In the genomic region with DNA sequence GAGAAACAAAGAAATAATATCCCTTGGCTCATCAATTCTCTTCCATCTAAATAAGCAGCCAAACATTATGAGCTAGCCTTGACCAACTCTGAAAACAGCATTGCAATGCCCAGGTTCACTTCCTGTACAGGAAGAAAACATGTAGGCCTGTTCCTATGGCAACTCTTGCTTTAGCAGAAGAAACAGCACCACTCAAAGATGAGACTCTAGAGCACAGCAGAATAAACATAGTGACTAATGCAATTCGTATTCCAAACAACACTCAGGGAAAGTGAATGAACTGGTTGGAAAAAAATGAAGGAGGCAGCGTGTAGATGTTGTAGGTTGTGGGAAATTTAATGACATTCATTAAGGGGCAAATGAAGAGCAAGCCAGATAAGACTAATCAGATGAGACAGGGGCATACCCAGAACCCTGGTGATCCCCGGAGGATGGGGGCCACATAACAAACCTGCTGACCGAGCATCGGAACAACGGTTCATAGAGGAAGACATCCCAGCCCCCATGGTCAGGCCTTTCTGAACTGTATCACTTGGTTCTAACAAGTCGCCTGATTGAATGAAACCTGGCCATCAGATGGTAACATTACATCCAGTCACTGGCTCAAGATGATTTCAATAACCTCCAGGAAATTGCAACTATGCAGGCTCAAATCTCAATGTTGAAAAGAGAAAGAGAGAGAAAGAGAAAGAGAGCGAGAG, we compare ENCODE assay signal across 9 cellular contexts. TPM values are rescaled to one million over a fixed set of nuclear protein-coding genes. Genes with fewer than 3 reads are reported as not detected.
A peak's percentile ranks its signal among the peaks of the same experiment; 100 is the strongest.
DNase-seq lines count a peak whose midpoint lies in the region; ATAC-seq, FAIRE-seq and TF ChIP-seq lines count a peak whose summit lies in the region.
"Had no signal": no experiment of that assay in that cellular context is flagged by ENCODE, and none has a peak within 500 bp of the region (broad histone marks: within the 10 kb centered on the region; RNA-seq: fewer than 3 reads in every experiment).

No MANE protein-coding gene starts in this region.

- peaks cover 90% of the 10 kb centered on the region for H3K4me1 ChIP-seq in CD8-positive, alpha-beta T cell (ENCODE audit: insufficient read depth, low read length)

- TF ChIP-seq CTCF in CD8-positive, alpha-beta T cell (IDR thresholded peaks at IDR 0.05) = no peak
- TF ChIP-seq CTCF in natural killer cell (IDR thresholded peaks at IDR 0.05) = no peak

- H3K27me3 ChIP-seq in CD8-positive, alpha-beta T cell (ENCODE audit: insufficient read depth, low read length) = no peaks in the 10 kb centered on the region

- no peaks in the 10 kb centered on the region for H3K9me3 Mint-ChIP-seq in CD8-positive, alpha-beta T cell
- H3K9me3 Mint-ChIP-seq in natural killer cell = no peaks in the 10 kb centered on the region

- H3K27ac Mint-ChIP-seq in CD8-positive, alpha-beta T cell = peak overlapping the region; percentile 94
- H3K27ac Mint-ChIP-seq in natural killer cell = peak overlapping the region; percentile 94 to 95

- H3K27ac ChIP-seq in CD8-positive, alpha-beta T cell (ENCODE audit: low read depth, low read length) = peak overlapping the region; percentile 69

- peak; percentile 53 for ATAC-seq in CD8-positive, alpha-beta T cell
- ATAC-seq in GM19035 (IDR thresholded peaks at IDR 0.05; ENCODE audit: unreplicated experiment) = peak; percentile 59
- peak; percentile 53 for ATAC-seq in HG03196 (IDR thresholded peaks at IDR 0.05; ENCODE audit: unreplicated experiment)
- ATAC-seq in natural killer cell = peak; percentile 67 to 86 (median 78)

- peak in 3 of 7 experiments; percentile 42 to 58 (median 53) for DNase-seq in CD8-positive, alpha-beta T cell
- peak; percentile 91 for DNase-seq in SIG-M5 treated with dmso at 0.1 percent for 504 hours (lab: John Stamatoyannopoulos, UW; ENCODE audit: unreplicated experiment)
- DNase-seq in natural killer cell = no peak
- DNase-seq in cerebellar cortex (ENCODE audit: low spot score) = no peak
- DNase-seq in stimulated activated CD4-positive, alpha-beta T cell treated with anti-CD3 and anti-CD28 coated beads, Interleukin-4, amount 100 ng/mL, for 1 hour = no peak

- no peaks in the 10 kb centered on the region for H3K9me3 ChIP-seq in CD8-positive, alpha-beta T cell (ENCODE audit: low read length)

- H3K36me3 ChIP-seq in CD8-positive, alpha-beta T cell (ENCODE audit: insufficient read depth, low read length) = peaks cover 29% of the 10 kb centered on the region

- intact Hi-C loops in CD8-positive, alpha-beta T cell (cut with DNase I, micrococcal nuclease) = loop anchor here (1.0 to 10.0 kb wide), 6 partner anchors 9 to 932 kb away; partner anchors contain the start of genes ARHGDIB (in 1 of the 2) and STRAP (in 1 of the 2)
- intact Hi-C loops in natural killer cell (cut with micrococcal nuclease) = loop anchor here (1.0 to 2.0 kb wide), 2 partner anchors 9 to 182 kb away; partner anchors contain the start of gene ARHGDIB

- FAIRE-seq in endometrium (lab: Jason Lieb, UNC) = peak; percentile 53

- peak overlapping the region; percentile 38 for H3K4me3 ChIP-seq in CD8-positive, alpha-beta T cell (ENCODE audit: low read depth, low read length)

- peak overlapping the region; percentile 80 for H3K4me3 Mint-ChIP-seq in CD8-positive, alpha-beta T cell
- H3K4me3 Mint-ChIP-seq in natural killer cell = peak overlapping the region; percentile 82

- H3K36me3 Mint-ChIP-seq in CD8-positive, alpha-beta T cell = peaks cover 79% of the 10 kb centered on the region
- H3K36me3 Mint-ChIP-seq in natural killer cell = peaks cover 25% of the 10 kb centered on the region

- POLR2A ChIA-PET in CD8-positive, alpha-beta T cell (lab: Charles Lee) = interaction anchor here (0.7 to 2.9 kb wide), 3 partner anchors 9 to 21 kb away, joined by 3 to 10 read pairs (median 9); partner anchors contain the start of genes ARHGDIB and ERP27

- peaks cover 93% of the 10 kb centered on the region for H3K4me1 Mint-ChIP-seq in CD8-positive, alpha-beta T cell (ENCODE audit: low read depth)
- H3K4me1 Mint-ChIP-seq in natural killer cell = peaks cover 82 to 93% of the 10 kb centered on the region in 2 donors

- H3K27me3 Mint-ChIP-seq in CD8-positive, alpha-beta T cell (ENCODE audit: low read depth) = no peaks in the 10 kb centered on the region
- H3K27me3 Mint-ChIP-seq in natural killer cell (ENCODE audit: low read depth in 2 of 2) = no peaks in the 10 kb centered on the region

- CTCF ChIA-PET in CD8-positive, alpha-beta T cell (lab: Charles Lee) = interaction anchor here (1.7 kb wide), 1 partner anchor 43 kb away, joined by 5 read pairs; no protein-coding TSS in a partner anchor

RNA-seq across cellular contexts. Expression of gene ARHGDIB, which starts 9.0 kb away (rescaled TPM):
- total RNA-seq in CD8-positive, alpha-beta T cell = 100 to 1,000 TPM; 769 to 790 TPM
- total RNA-seq in natural killer cell = 100 to 1,000 TPM; 838 to 962 (median 929) TPM

RNA-seq across cellular contexts. Expression of gene ERP27, which starts 14.1 kb away (rescaled TPM):
- 10 to 100 TPM in 1 of 2 experiments, 1 to 10 TPM in 1; 9.5 to 11.1 TPM for total RNA-seq in CD8-positive, alpha-beta T cell
- total RNA-seq in natural killer cell = 10 to 100 TPM in 2 of 3 donors, 1 to 10 TPM in 1; 9.8 to 15.2 (median 12.3) TPM

RNA-seq across cellular contexts. Expression of gene PDE6H, which starts 20.4 kb away (rescaled TPM):
- not detected for total RNA-seq in CD8-positive, alpha-beta T cell
- not detected for total RNA-seq in natural killer cell
- total RNA-seq: T-helper 2 cell treated with Interferon-gamma antibody and Interleukin-4, amounts not matched to agents 100 ng/mL and 5 ng/mL, for 36 hours had no signal
